Comparison of ENCODE assay signal across 21 cellular contexts in the genomic region with DNA sequence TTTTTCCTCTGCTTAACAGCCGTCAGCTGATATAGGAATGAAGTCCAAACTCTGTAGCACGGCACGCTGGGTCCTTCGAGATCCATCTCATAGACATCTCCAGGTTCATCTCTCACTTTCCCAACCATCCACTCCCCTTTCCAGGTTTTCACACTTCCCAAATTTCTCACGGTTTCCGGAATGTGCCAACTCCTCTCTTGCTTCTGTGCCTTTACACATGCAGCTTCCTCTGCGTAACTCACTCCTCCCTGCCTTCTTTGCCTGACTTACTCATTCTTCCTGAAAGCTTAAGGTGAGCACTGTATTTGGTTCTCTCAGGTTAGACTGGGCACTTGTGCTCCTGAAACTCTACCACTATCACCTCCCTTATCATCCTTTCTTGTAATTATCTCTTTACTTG.
"Had no signal": no experiment of that assay in that cellular context is flagged by ENCODE, and none has a peak within 500 bp of the region (broad histone marks: within the 10 kb centered on the region; RNA-seq: fewer than 3 reads in every experiment).

No MANE protein-coding gene starts in this region.

- H3K36me3 ChIP-seq: ovary, right atrium auricular region, sigmoid colon, tibial nerve had no signal

- H3K27me3 Mint-ChIP-seq: naive thymus-derived CD8-positive, alpha-beta T cell; stimulated activated naive B cell treated with anti-CD40 and anti-IgM and Interleukin-4, amounts not matched to agents 10 μg/mL and 1 μg/mL and 100 μg/mL, for 72 hours; stimulated activated naive CD8-positive, alpha-beta T cell treated with anti-CD3 and anti-CD28 coated beads, Interleukin-15, amount 100 ng/mL, for 72 hours had no signal

- ATAC-seq: foreskin keratinocyte; left colon; mucosa of descending colon; naive thymus-derived CD8-positive, alpha-beta T cell; stimulated activated naive B cell treated with anti-CD40 and anti-IgM and Interleukin-4, amounts not matched to agents 10 μg/mL and 1 μg/mL and 100 μg/mL, for 72 hours; stimulated activated naive CD8-positive, alpha-beta T cell treated with anti-CD3 and anti-CD28 coated beads, Interleukin-15, amount 100 ng/mL, for 72 hours had no signal

- H3K27ac ChIP-seq: coronary artery, epithelial cell of prostate, esophagus squamous epithelium, foreskin keratinocyte, hepatocyte, ovary, right atrium auricular region, sigmoid colon, skin epidermis, testis, tibial nerve had no signal

- H3K4me2 ChIP-seq: hepatocyte had no signal

- DNase-seq: dorsolateral prefrontal cortex; effector CD8-positive, alpha-beta T cell; esophagus squamous epithelium; foreskin keratinocyte; left colon; mucosa of descending colon; naive thymus-derived CD8-positive, alpha-beta T cell; ovary; sigmoid colon; stimulated activated CD4-positive, alpha-beta T cell treated with anti-CD3 and anti-CD28 coated beads, Interleukin-2, amount 100 ng/mL, for 24 hours; stimulated activated CD4-positive, alpha-beta T cell treated with anti-CD3 and anti-CD28 coated beads, Interleukin-4, amount 100 ng/mL, for 4 hours; stimulated activated naive B cell treated with anti-CD40 and anti-IgM and Interleukin-4, amounts not matched to agents 10 μg/mL and 1 μg/mL and 100 μg/mL, for 72 hours; stimulated activated naive CD8-positive, alpha-beta T cell treated with anti-CD3 and anti-CD28 coated beads, Interleukin-15, amount 100 ng/mL, for 72 hours; testis had no signal

- H3K4me1 ChIP-seq: foreskin keratinocyte, right atrium auricular region, sigmoid colon, testis, tibial nerve had no signal

- H3K9me3 Mint-ChIP-seq: naive thymus-derived CD8-positive, alpha-beta T cell had no signal

- H3K4me3 ChIP-seq: coronary artery, dorsolateral prefrontal cortex, esophagus squamous epithelium, hepatocyte, mucosa of descending colon, ovary, right atrium auricular region, sigmoid colon, skin epidermis, testis, tibial nerve had no signal

- H3K4me1 Mint-ChIP-seq: naive thymus-derived CD8-positive, alpha-beta T cell; stimulated activated naive B cell treated with anti-CD40 and anti-IgM and Interleukin-4, amounts not matched to agents 10 μg/mL and 1 μg/mL and 100 μg/mL, for 72 hours; stimulated activated naive CD8-positive, alpha-beta T cell treated with anti-CD3 and anti-CD28 coated beads, Interleukin-15, amount 100 ng/mL, for 72 hours had no signal

- H3K27ac Mint-ChIP-seq: stimulated activated naive B cell treated with anti-CD40 and anti-IgM and Interleukin-4, amounts not matched to agents 10 μg/mL and 1 μg/mL and 100 μg/mL, for 72 hours; stimulated activated naive CD8-positive, alpha-beta T cell treated with anti-CD3 and anti-CD28 coated beads, Interleukin-15, amount 100 ng/mL, for 72 hours had no signal

- H3K27me3 ChIP-seq: dorsolateral prefrontal cortex, esophagus squamous epithelium, foreskin keratinocyte, hepatocyte, ovary, right atrium auricular region, sigmoid colon, testis, tibial nerve had no signal

- H3K9me3 ChIP-seq: esophagus squamous epithelium, mucosa of descending colon, ovary, right atrium auricular region, sigmoid colon, testis, tibial nerve had no signal

- H3K79me2 ChIP-seq: hepatocyte had no signal

- H2AFZ ChIP-seq: hepatocyte had no signal

- H3K4me3 Mint-ChIP-seq: naive thymus-derived CD8-positive, alpha-beta T cell; neural crest cell; stimulated activated naive B cell treated with anti-CD40 and anti-IgM and Interleukin-4, amounts not matched to agents 10 μg/mL and 1 μg/mL and 100 μg/mL, for 72 hours; stimulated activated naive CD8-positive, alpha-beta T cell treated with anti-CD3 and anti-CD28 coated beads, Interleukin-15, amount 100 ng/mL, for 72 hours had no signal
